21 cellular contexts compared by ENCODE assay signal in the genomic region with DNA sequence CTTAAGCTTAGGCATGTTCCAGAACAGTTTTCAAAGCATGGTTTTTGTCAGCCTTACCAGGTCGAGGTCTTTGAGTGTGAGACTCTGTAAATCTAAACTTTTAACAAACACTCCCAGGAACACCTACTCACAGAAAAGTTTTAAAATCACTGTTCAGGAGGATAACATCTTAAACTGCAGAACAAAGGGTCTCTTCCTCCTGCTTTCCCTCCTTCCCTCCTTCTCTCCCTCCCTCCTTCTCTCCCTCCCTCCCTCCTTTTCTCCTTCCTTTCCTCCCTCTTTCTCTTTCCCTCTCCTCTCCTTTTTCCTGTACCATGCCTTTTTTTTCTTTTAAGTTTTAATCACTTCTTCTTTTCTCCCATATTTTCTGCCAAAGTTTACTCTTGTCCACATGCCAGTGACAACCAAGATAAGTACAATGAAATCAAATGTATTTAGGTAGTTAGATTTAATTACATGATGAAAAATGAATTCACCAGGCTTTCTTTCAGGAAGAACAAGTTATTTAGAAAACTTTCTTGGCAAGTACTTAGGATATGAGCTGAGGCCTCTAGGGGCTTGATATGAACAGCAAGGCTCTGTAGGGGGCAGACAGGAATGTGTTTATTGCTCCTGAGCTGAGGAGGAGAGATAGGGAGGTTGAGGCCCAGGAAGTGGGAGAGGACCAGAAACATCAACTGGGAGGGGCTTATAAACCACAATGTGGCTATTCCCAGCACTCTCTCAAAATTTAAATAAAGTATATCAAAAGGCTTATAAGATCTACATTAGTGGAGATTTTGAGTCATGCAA.
DNase-seq lines count a peak whose midpoint lies in the region; ATAC-seq, FAIRE-seq and TF ChIP-seq lines count a peak whose summit lies in the region.
"Had no signal": no experiment of that assay in that cellular context is flagged by ENCODE, and none has a peak within 500 bp of the region (broad histone marks: within the 10 kb centered on the region; RNA-seq: fewer than 3 reads in every experiment).

No MANE protein-coding gene starts in this region.

- no peaks in the 10 kb centered on the region for H3K27me3 ChIP-seq in BLaER1
- no peaks in the 10 kb centered on the region for H3K27me3 ChIP-seq in K562 (ENCODE audit: control insufficient read depth in 2 of 2, insufficient read depth in 2 of 2, low read length in 2 of 2)
- H3K27me3 ChIP-seq in trophoblast cell (ENCODE audit: insufficient read depth, low read length): no peaks in the 10 kb centered on the region
- H3K27me3 ChIP-seq: adrenal gland, neutrophil had no signal

- H4K91ac ChIP-seq in trophoblast cell (ENCODE audit: low read depth, low read length): no peak overlapping the region

- peaks cover 27% of the 10 kb centered on the region for H3K4me1 Mint-ChIP-seq in mesothelial cell of epicardium
- H3K4me1 Mint-ChIP-seq: IgD-negative memory B cell had no signal

- H3K4ac ChIP-seq in trophoblast cell (ENCODE audit: low read depth, low read length): no peak overlapping the region

- H3K4me1 ChIP-seq in BLaER1 (peaks cover 9% of the 10 kb centered on the region), HEK293 (ENCODE audit: control insufficient read depth, insufficient read depth, low read length) (no peaks in the 10 kb centered on the region), K562 (replicated peaks in 1 of 2; ENCODE audit: control insufficient read depth in 2 of 2, insufficient read depth in 2 of 2, low read length in 2 of 2) (peaks cover 0 to 11% of the 10 kb centered on the region in 2 experiments; a peak in 2 of 5 replicates), trophoblast cell (ENCODE audit: control insufficient read depth in 1 of 2, insufficient read depth in 2 of 2, low read length in 2 of 2) (peaks cover 0 to 3% of the 10 kb centered on the region in 2 experiments)
- H3K4me1 ChIP-seq: adrenal gland had no signal

- H3K9me3 ChIP-seq in BLaER1: no peaks in the 10 kb centered on the region
- H3K9me3 ChIP-seq in HEK293 (ENCODE audit: control insufficient read depth, insufficient read depth, low read depth, low read length): no peaks in the 10 kb centered on the region
- H3K9me3 ChIP-seq in K562 (replicated peaks; ENCODE audit: control insufficient read depth, insufficient read depth, low read depth, low read length): no peaks in the 10 kb centered on the region
- no peaks in the 10 kb centered on the region for H3K9me3 ChIP-seq in trophoblast cell (ENCODE audit: insufficient read depth, low read depth, low read length)
- H3K9me3 ChIP-seq: adrenal gland, mucosa of descending colon, neutrophil had no signal

- no peaks in the 10 kb centered on the region for H3K9me1 ChIP-seq in K562 (ENCODE audit: control insufficient read depth, insufficient read depth, low read length)

- WGBS in K562 (ENCODE audit: insufficient coverage, low coverage, missing lambda C conversion rate): 0% methylated on average over 1 of the region's 1 CpG
- WGBS in trophoblast cell (ENCODE audit: extremely low coverage, insufficient coverage, insufficient read length): no CpG with 5 or more reads among the region's 1 CpG

- no peak for TF ChIP-seq POLR2A in K562 (conservative IDR thresholded peaks at IDR 0.05)

- H2AFZ ChIP-seq in K562 (ENCODE audit: low read depth, low read length) (no peak overlapping the region), trophoblast cell (ENCODE audit: insufficient read depth, low read length, poor library complexity) (no peak overlapping the region)

- H3K27ac Mint-ChIP-seq in mesothelial cell of epicardium: peak overlapping the region; percentile 89
- H3K27ac Mint-ChIP-seq: IgD-negative memory B cell had no signal

- H3K18ac ChIP-seq in trophoblast cell (ENCODE audit: low read length): no peak overlapping the region

- H3K27me3 Mint-ChIP-seq in mesothelial cell of epicardium (ENCODE audit: low read depth): no peaks in the 10 kb centered on the region

- H2BK5ac ChIP-seq in trophoblast cell (ENCODE audit: low read depth, low read length, poor library complexity): no peak overlapping the region

- H3K79me2 ChIP-seq in K562 (ENCODE audit: control insufficient read depth, insufficient read depth, low read length): no peaks in the 10 kb centered on the region
- no peaks in the 10 kb centered on the region for H3K79me2 ChIP-seq in trophoblast cell (ENCODE audit: control insufficient read depth, insufficient read depth, low read length, poor library complexity)

- no peak for ATAC-seq in K562
- ATAC-seq: mucosa of descending colon had no signal

- H3K4me2 ChIP-seq in BLaER1: peak overlapping the region; percentile 43; the same call in 1 of the 2 replicates
- H3K4me2 ChIP-seq in K562 (ENCODE audit: insufficient read depth, low read length): no peak overlapping the region
- H3K4me2 ChIP-seq in trophoblast cell (ENCODE audit: low read length): no peak overlapping the region

- H3K27ac ChIP-seq in BLaER1 (no peak overlapping the region), HEK293 (ENCODE audit: extremely low read depth, low read depth, low read length) (no peak overlapping the region), K562 (ENCODE audit: extremely low read depth, low read depth, low read length) (no peak overlapping the region), trophoblast cell (ENCODE audit: low read depth, low read length) (no peak overlapping the region)
- H3K27ac ChIP-seq: adrenal gland, neutrophil had no signal

- H3K23ac ChIP-seq in trophoblast cell (ENCODE audit: low read length): no peak overlapping the region

- H3K14ac ChIP-seq in trophoblast cell (ENCODE audit: low read length): no peak overlapping the region

- no peaks in the 10 kb centered on the region for H3K36me3 ChIP-seq in BLaER1
- no peaks in the 10 kb centered on the region for H3K36me3 ChIP-seq in HEK293 (ENCODE audit: control insufficient read depth in 2 of 2, insufficient read depth in 1 of 2, low read length in 2 of 2)
- H3K36me3 ChIP-seq in K562 (ENCODE audit: control insufficient read depth, insufficient read depth, low read length): no peaks in the 10 kb centered on the region
- H3K36me3 ChIP-seq in trophoblast cell (ENCODE audit: control insufficient read depth in 1 of 2, insufficient read depth in 2 of 2, low read length in 2 of 2): no peaks in the 10 kb centered on the region
- H3K36me3 ChIP-seq: adrenal gland, neutrophil had no signal

- no peak for TF ChIP-seq CTCF in HEK293 (tag by site-specific recombination; IDR thresholded peaks at IDR 0.05)
- no peak for TF ChIP-seq CTCF in K562 (IDR thresholded peaks at IDR 0.05 in 2 of 3, conservative IDR thresholded peaks at IDR 0.05 in 1 of 3; ENCODE audit: insufficient read depth in 2 of 3, low read depth in 1 of 3, low read length in 3 of 3)
- TF ChIP-seq CTCF in mesothelial cell of epicardium (IDR thresholded peaks at IDR 0.05; ENCODE audit: unreplicated experiment): no peak

- no peak overlapping the region for H3K4me3 Mint-ChIP-seq in mesothelial cell of epicardium
- H3K4me3 Mint-ChIP-seq: IgD-negative memory B cell had no signal

- intact Hi-C loops in K562 (cut with micrococcal nuclease): no loop called here

- TF ChIP-seq EP300 in K562 (IDR thresholded peaks at IDR 0.05; ENCODE audit: low read length): no peak

- H3K79me1 ChIP-seq in trophoblast cell (ENCODE audit: low read length): peaks cover 1% of the 10 kb centered on the region

- no peak for TF ChIP-seq RAD21 in K562 (CRISPR knock-in tag; conservative IDR thresholded peaks at IDR 0.05 in 1 of 2, IDR thresholded peaks at IDR 0.05 in 1 of 2)

- no peak for FAIRE-seq in K562 (lab: Jason Lieb, UNC)
- FAIRE-seq: endometrium, G401.6 had no signal

- CTCF ChIA-PET in HEK293 (lab: Yijun Ruan, JAX): interaction anchor here (0.6 to 1.5 kb wide), 3 partner anchors 15 to 324 kb away, joined by 3 to 6 read pairs (median 4); no protein-coding TSS in a partner anchor
- CTCF ChIA-PET in K562 (lab: Yijun Ruan, JAX; ENCODE audit: low intra/inter-chr PET ratio): no interaction called here

- BruUV-seq in K562 (replicated peaks; lab: Mats Ljungman, UMichigan): no TSS peak

- POLR2A ChIA-PET in HEK293 (lab: Yijun Ruan, JAX): no interaction called here
- POLR2A ChIA-PET in K562 (lab: Yijun Ruan, JAX): interaction anchor here (1.1 to 1.7 kb wide), 2 partner anchors 9 to 10 kb away, joined by 4 to 5 read pairs; no protein-coding TSS in a partner anchor

- no peaks in the 10 kb centered on the region for H4K20me1 ChIP-seq in BLaER1
- no peaks in the 10 kb centered on the region for H4K20me1 ChIP-seq in K562 (replicated peaks; ENCODE audit: control insufficient read depth, insufficient read depth, low read length)

- H3K36me3 Mint-ChIP-seq in mesothelial cell of epicardium: no peaks in the 10 kb centered on the region
- H3K36me3 Mint-ChIP-seq: IgD-negative memory B cell had no signal

- H4K12ac ChIP-seq in trophoblast cell (ENCODE audit: low read depth, low read length): no peak overlapping the region

- in situ Hi-C loops in K562 (cut with MboI): no loop called here

- H4K8ac ChIP-seq in trophoblast cell (ENCODE audit: low read depth, low read length): no peak overlapping the region

- H3K9ac ChIP-seq in BLaER1 (no peak overlapping the region), K562 (ENCODE audit: insufficient read depth in 1 of 2, low read depth in 2 of 2, low read length in 2 of 2) (no peak overlapping the region), trophoblast cell (ENCODE audit: low read length) (no peak overlapping the region)

- DNase-seq in K562 (ENCODE audit: extremely low read depth in 1 of 4, low spot score in 3 of 4) (no peak), mesothelial cell of epicardium (ENCODE audit: low spot score in 2 of 2, unreplicated experiment in 2 of 2) (no peak), OCI-M1 (lab: John Stamatoyannopoulos, UW) (no peak), AG08396 (ENCODE audit: low spot score) (no peak), trophoblast cell (no peak)
- DNase-seq in stimulated activated CD4-positive, alpha-beta T cell treated with anti-CD3 and anti-CD28 coated beads, Interleukin-4, amount 100 ng/mL, for 24 hours: no peak
- DNase-seq: adrenal gland; foreskin fibroblast; HCEC 1CT; hippocampal formation; left cardiac atrium; mucosa of descending colon; NCI-H1930; NCI-H446; stimulated activated CD4-positive, alpha-beta T cell treated with anti-CD3 and anti-CD28 coated beads, Interleukin-4, amount 100 ng/mL, for 1 hour had no signal

- H3K4me3 ChIP-seq in BLaER1: no peak overlapping the region
- H3K4me3 ChIP-seq in HEK293 (ENCODE audit: low read depth, low read length): no peak overlapping the region
- H3K4me3 ChIP-seq in K562: no peak overlapping the region
- no peak overlapping the region for H3K4me3 ChIP-seq in trophoblast cell (ENCODE audit: low read depth, low read length)
- H3K4me3 ChIP-seq: adrenal gland, mucosa of descending colon had no signal

- H2BK12ac ChIP-seq in trophoblast cell (ENCODE audit: low read length): no peak overlapping the region

- peaks cover 7% of the 10 kb centered on the region for H3K9me3 Mint-ChIP-seq in mesothelial cell of epicardium

- H2AK5ac ChIP-seq in trophoblast cell (ENCODE audit: low read length): no peak overlapping the region

- H2BK120ac ChIP-seq in trophoblast cell (ENCODE audit: insufficient read depth, low read length, poor library complexity): no peak overlapping the region

TF ChIP-seq in HEK293, 187 proteins besides CTCF, POLR2A, EP300 and RAD21 (continues in another document):
- no peak for TF ChIP-seq TCF7L2 (IDR thresholded peaks at IDR 0.05; ENCODE audit: borderline replicate concordance, low read depth, low read length)

TF ChIP-seq in K562, 482 proteins besides CTCF, POLR2A, EP300 and RAD21 (continues in another document):
- TF ChIP-seq PML (IDR thresholded peaks at IDR 0.05; ENCODE audit: low read length): no peak
- no peak for TF ChIP-seq U2AF2 (optimal IDR thresholded peaks at IDR 0.05; ENCODE audit: low read depth, low read length)
